In the genomic region with DNA sequence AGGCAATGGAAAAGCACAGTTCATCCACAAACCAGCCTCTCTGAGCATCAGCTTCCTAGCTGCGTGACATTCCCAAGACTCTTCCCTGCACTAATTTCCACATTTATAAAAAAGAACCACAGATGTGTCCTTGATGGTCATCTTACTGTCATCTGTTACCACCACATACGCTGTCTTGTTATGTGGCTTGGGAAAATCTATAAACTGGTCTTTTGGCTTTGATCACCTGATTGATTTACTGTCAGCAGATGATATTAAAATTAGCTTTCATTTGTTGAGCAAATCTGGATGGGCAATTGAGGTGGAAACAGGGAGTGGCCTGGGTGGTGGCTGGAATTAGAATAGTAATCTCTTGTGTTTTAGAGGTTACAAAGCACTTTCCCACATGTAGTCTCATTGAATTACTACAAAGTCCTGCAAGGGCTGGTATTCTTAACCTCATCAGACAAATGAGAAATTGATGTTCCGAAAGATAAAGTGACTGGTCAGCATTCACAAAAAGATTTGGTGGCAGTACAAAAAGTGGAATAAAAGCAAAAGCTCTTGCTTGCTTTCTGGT, we compare ENCODE assay signal across 23 cellular contexts.
DNase-seq lines count a peak whose midpoint lies in the region; ATAC-seq and TF ChIP-seq lines count a peak whose summit lies in the region.
"Had no signal": no experiment of that assay in that cellular context is flagged by ENCODE, and none has a peak within 500 bp of the region (broad histone marks: within the 10 kb centered on the region; RNA-seq: fewer than 3 reads in every experiment).

No MANE protein-coding gene starts in this region.

- CTCF ChIA-PET in activated CD4-positive, alpha-beta T cell treated with anti-CD3 and anti-CD28 coated beads, Interleukin-2, amount 10 ng/mL, durations not matched to agents 7 days and 5 days (lab: Charles Lee) = interaction anchor here (0.8 to 3.3 kb wide), 14 partner anchors 9 to 42 kb away, joined by 3 to 8 read pairs (median 4); no protein-coding TSS in a partner anchor

- H3K27ac Mint-ChIP-seq in activated CD4-positive, alpha-beta T cell treated with anti-CD3 and anti-CD28 coated beads, Interleukin-2, amount 10 ng/mL, durations not matched to agents 7 days and 5 days = peak overlapping the region; percentile 48
- H3K27ac Mint-ChIP-seq in GM23338 = no peak overlapping the region
- H3K27ac Mint-ChIP-seq in activated T-helper 17 cell treated with anti-CD3 and anti-CD28 coated beads, Interleukin-2, amount 50 U/mL, for 72 hours = peak overlapping the region; percentile 12
- H3K27ac Mint-ChIP-seq in natural killer cell = peak overlapping the region; percentile 43 to 49
- H3K27ac Mint-ChIP-seq: activated CD4-positive, alpha-beta T cell treated with anti-CD3 and anti-CD28 coated beads for 36 hours; dendritic cell treated with granulocyte-macrophage colony-stimulating factor and Interleukin-4, amounts not matched to agents 40 ng/mL and 50 ng/mL, for 4 days; nephron progenitor cell; progenitor cell of endocrine pancreas had no signal

- H3F3A ChIP-seq in GM23338 (replicated peaks; ENCODE audit: low read depth) = no peaks in the 10 kb centered on the region

- H3K4me3 Mint-ChIP-seq in activated CD4-positive, alpha-beta T cell treated with anti-CD3 and anti-CD28 coated beads, Interleukin-2, amount 10 ng/mL, durations not matched to agents 7 days and 5 days = no peak overlapping the region
- H3K4me3 Mint-ChIP-seq in GM23338 (no peak overlapping the region), natural killer cell (peak overlapping the region; percentile 71)
- peak overlapping the region; percentile 40 for H3K4me3 Mint-ChIP-seq in activated T-helper 17 cell treated with anti-CD3 and anti-CD28 coated beads, Interleukin-2, amount 50 U/mL, for 72 hours
- H3K4me3 Mint-ChIP-seq: activated CD4-positive, alpha-beta T cell treated with anti-CD3 and anti-CD28 coated beads for 36 hours; dendritic cell treated with granulocyte-macrophage colony-stimulating factor and Interleukin-4, amounts not matched to agents 40 ng/mL and 50 ng/mL, for 4 days; nephron progenitor cell had no signal

- no peaks in the 10 kb centered on the region for H3K79me2 ChIP-seq in GM23338 (replicated peaks; ENCODE audit: insufficient read depth)

- DNase-seq in activated CD4-positive, alpha-beta T cell treated with anti-CD3 and anti-CD28 coated beads, Interleukin-2, amount 10 ng/mL, durations not matched to agents 7 days and 5 days = no peak
- no peak for DNase-seq in activated CD4-positive, alpha-beta T cell treated with anti-CD3 and anti-CD28 coated beads for 4 hours
- DNase-seq in GM23338 (ENCODE audit: low spot score) = no peak
- DNase-seq in natural killer cell = no peak
- no peak for DNase-seq in GM19238 (ENCODE audit: insufficient read length, low spot score)
- no peak for DNase-seq in DMS79 treated with DMSO at 0.1 percent for 48 hours (lab: John Stamatoyannopoulos, UW)
- no peak for DNase-seq in medulla oblongata (ENCODE audit: extremely low spot score)
- DNase-seq: activated CD4-positive, alpha-beta T cell treated with anti-CD3 and anti-CD28 coated beads for 36 hours; activated T-cell treated with anti-CD3 and anti-CD28 coated beads, Interleukin-2, amount 50 U/mL, for 1 hour; brain microvascular endothelial cell; HCEC 1CT; hypothalamus; NCI-H2029; NCI-H446 treated with DMSO at 0.1 percent for 48 hours; nephron progenitor cell; spleen; substantia nigra had no signal

- no peaks in the 10 kb centered on the region for H3K36me3 ChIP-seq in GM23338 (ENCODE audit: insufficient read depth)
- H3K36me3 ChIP-seq: BLaER1 treated with 17β-estradiol and CSF1 and Interleukin-3, amounts not matched to agents 10 nM and 100 nM; brain microvascular endothelial cell; spleen had no signal

- no peak for ATAC-seq in GM23338
- ATAC-seq in activated T-helper 17 cell treated with anti-CD3 and anti-CD28 coated beads, Interleukin-2, amount 50 U/mL, for 72 hours (replicated peaks) = no peak
- no peak for ATAC-seq in natural killer cell
- ATAC-seq: activated CD4-positive, alpha-beta T cell treated with anti-CD3 and anti-CD28 coated beads for 36 hours; K562 had no signal

- H3K9me2 ChIP-seq in GM23338 (ENCODE audit: insufficient read depth) = peaks cover 10% of the 10 kb centered on the region

- no peak overlapping the region for H3K27ac ChIP-seq in GM23338 (ENCODE audit: low read depth)
- H3K27ac ChIP-seq: brain microvascular endothelial cell had no signal

- intact Hi-C loops in natural killer cell (cut with micrococcal nuclease) = loop anchor here (5.0 kb wide), 1 partner anchor 35 kb away; no protein-coding TSS in a partner anchor

- POLR2A ChIA-PET in activated CD4-positive, alpha-beta T cell treated with anti-CD3 and anti-CD28 coated beads, Interleukin-2, amount 10 ng/mL, durations not matched to agents 7 days and 5 days (lab: Charles Lee) = no interaction called here

- H3K4me1 Mint-ChIP-seq in activated CD4-positive, alpha-beta T cell treated with anti-CD3 and anti-CD28 coated beads, Interleukin-2, amount 10 ng/mL, durations not matched to agents 7 days and 5 days = peaks cover 43% of the 10 kb centered on the region
- H3K4me1 Mint-ChIP-seq in GM23338 (no peaks in the 10 kb centered on the region), natural killer cell (peaks cover 24 to 29% of the 10 kb centered on the region in 2 donors)
- H3K4me1 Mint-ChIP-seq in activated T-helper 17 cell treated with anti-CD3 and anti-CD28 coated beads, Interleukin-2, amount 50 U/mL, for 72 hours = peaks cover 19% of the 10 kb centered on the region
- H3K4me1 Mint-ChIP-seq: nephron progenitor cell had no signal

- no peaks in the 10 kb centered on the region for H3K27me3 ChIP-seq in GM23338 (ENCODE audit: insufficient read depth)
- H3K27me3 ChIP-seq: BLaER1 treated with 17β-estradiol and CSF1 and Interleukin-3, amounts not matched to agents 10 nM and 100 nM; brain microvascular endothelial cell; foreskin keratinocyte; spleen had no signal

- no peaks in the 10 kb centered on the region for H3K4me1 ChIP-seq in GM23338 (ENCODE audit: insufficient read depth)

- H3K27me3 Mint-ChIP-seq in activated CD4-positive, alpha-beta T cell treated with anti-CD3 and anti-CD28 coated beads, Interleukin-2, amount 10 ng/mL, durations not matched to agents 7 days and 5 days = no peaks in the 10 kb centered on the region
- H3K27me3 Mint-ChIP-seq in GM23338 (ENCODE audit: insufficient read depth, low read depth, poor library complexity) (no peaks in the 10 kb centered on the region), natural killer cell (ENCODE audit: low read depth in 2 of 2) (no peaks in the 10 kb centered on the region)
- H3K27me3 Mint-ChIP-seq in activated T-helper 17 cell treated with anti-CD3 and anti-CD28 coated beads, Interleukin-2, amount 50 U/mL, for 72 hours = no peaks in the 10 kb centered on the region
- H3K27me3 Mint-ChIP-seq: activated CD4-positive, alpha-beta T cell treated with anti-CD3 and anti-CD28 coated beads for 36 hours; progenitor cell of endocrine pancreas had no signal

- H3K4me3 ChIP-seq in GM23338 = no peak overlapping the region
- H3K4me3 ChIP-seq: BLaER1 treated with 17β-estradiol and CSF1 and Interleukin-3, amounts not matched to agents 10 nM and 100 nM; K562; spleen had no signal

- peak overlapping the region; percentile 74; the same call in 1 of the 2 replicates for H2AFZ ChIP-seq in GM23338

- peaks cover 7% of the 10 kb centered on the region for H3K36me3 Mint-ChIP-seq in activated CD4-positive, alpha-beta T cell treated with anti-CD3 and anti-CD28 coated beads, Interleukin-2, amount 10 ng/mL, durations not matched to agents 7 days and 5 days (ENCODE audit: low read depth)
- H3K36me3 Mint-ChIP-seq in GM23338 (ENCODE audit: low read depth) (no peaks in the 10 kb centered on the region), natural killer cell (no peaks in the 10 kb centered on the region)
- no peaks in the 10 kb centered on the region for H3K36me3 Mint-ChIP-seq in activated T-helper 17 cell treated with anti-CD3 and anti-CD28 coated beads, Interleukin-2, amount 50 U/mL, for 72 hours (ENCODE audit: low read depth)

- no peaks in the 10 kb centered on the region for H4K20me1 ChIP-seq in GM23338 (replicated peaks; ENCODE audit: insufficient read depth)
- H4K20me1 ChIP-seq: BLaER1 treated with 17β-estradiol and CSF1 and Interleukin-3, amounts not matched to agents 10 nM and 100 nM had no signal

- TF ChIP-seq CTCF in GM23338 (conservative IDR thresholded peaks at IDR 0.05; ENCODE audit: low read depth in 2 of 2) = no peak
- no peak for TF ChIP-seq CTCF in natural killer cell (IDR thresholded peaks at IDR 0.05)

- H3K4me2 ChIP-seq in GM23338 = no peak overlapping the region

- peaks cover under 1% of the 10 kb centered on the region for H3K9me3 Mint-ChIP-seq in activated CD4-positive, alpha-beta T cell treated with anti-CD3 and anti-CD28 coated beads, Interleukin-2, amount 10 ng/mL, durations not matched to agents 7 days and 5 days
- H3K9me3 Mint-ChIP-seq in GM23338 = no peaks in the 10 kb centered on the region
- no peaks in the 10 kb centered on the region for H3K9me3 Mint-ChIP-seq in activated T-helper 17 cell treated with anti-CD3 and anti-CD28 coated beads, Interleukin-2, amount 50 U/mL, for 72 hours
- no peaks in the 10 kb centered on the region for H3K9me3 Mint-ChIP-seq in natural killer cell
- H3K9me3 Mint-ChIP-seq: dendritic cell treated with granulocyte-macrophage colony-stimulating factor and Interleukin-4, amounts not matched to agents 40 ng/mL and 50 ng/mL, for 4 days; nephron progenitor cell had no signal

TF ChIP-seq in GM23338, 12 proteins besides CTCF, POLR2A, EP300 and RAD21 (continues in another document):
- TF ChIP-seq CREB1 (CRISPR knock-in tag; IDR thresholded peaks at IDR 0.05; ENCODE audit: low read depth) (no peak), EZH2 (IDR thresholded peaks at IDR 0.05; ENCODE audit: low read depth, unreplicated experiment) (no peak), ZNF114 (CRISPR knock-in tag; IDR thresholded peaks at IDR 0.05) (no peak), POLR2AphosphoS5 (IDR thresholded peaks at IDR 0.05; ENCODE audit: low read depth) (no peak)

Comparison
In these comparisons a context has a peak if more than half of its experiments do, and no peak if none do; other contexts are left out.
1. H3K4me3 Mint-ChIP-seq: peak in activated T-helper 17 cell treated with anti-CD3 and anti-CD28 coated beads, Interleukin-2, amount 50 U/mL, for 72 hours (single experiment) and natural killer cell (single experiment); none in activated CD4-positive, alpha-beta T cell treated with anti-CD3 and anti-CD28 coated beads, Interleukin-2, amount 10 ng/mL, durations not matched to agents 7 days and 5 days (single experiment) and GM23338 (single experiment).